8 cellular contexts compared by ENCODE assay signal in the genomic region with DNA sequence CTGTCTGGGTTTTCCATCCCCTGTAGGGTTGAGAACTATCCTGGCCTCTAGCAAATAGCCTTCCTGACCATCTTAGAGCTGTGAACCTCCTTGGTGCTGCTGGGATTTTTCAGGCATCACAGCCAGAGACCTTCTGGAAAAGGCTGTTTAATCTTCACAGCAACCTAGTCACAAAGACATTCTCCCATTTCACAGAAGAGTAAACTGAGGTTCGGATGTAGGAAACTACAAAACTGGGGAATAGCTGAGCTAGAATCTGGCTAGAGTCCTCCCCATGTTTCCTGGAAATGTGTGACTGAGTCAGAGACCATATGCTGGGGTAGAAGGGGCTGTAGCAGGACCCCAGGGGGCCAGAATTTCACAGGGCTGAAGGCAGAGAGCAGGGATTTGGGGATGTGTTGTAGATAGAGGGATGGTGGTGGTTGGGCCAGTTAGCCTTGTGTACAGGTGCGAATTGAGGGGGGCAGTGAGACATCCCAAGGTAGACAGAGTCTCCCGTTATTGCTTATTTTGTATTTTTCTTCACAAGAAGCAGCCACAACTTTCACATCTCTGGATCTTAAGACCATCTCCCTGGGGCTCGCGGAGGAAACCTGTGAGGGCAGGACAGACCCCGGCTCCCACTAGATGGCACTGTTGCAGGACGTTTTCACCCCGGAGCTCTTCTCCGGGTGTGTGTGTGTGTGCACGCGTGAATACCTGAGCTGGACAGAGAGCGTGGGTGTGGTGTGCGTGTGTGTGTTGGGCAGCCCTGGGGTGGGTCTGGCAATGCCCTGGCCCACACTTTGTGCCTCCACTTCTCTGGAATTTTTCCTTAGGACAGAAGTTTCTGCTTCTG.
DNase-seq lines count a peak whose midpoint lies in the region; ATAC-seq and TF ChIP-seq lines count a peak whose summit lies in the region.

No MANE protein-coding gene starts in this region.

- DNase-seq in NCI-H2029 (lab: John Stamatoyannopoulos, UW) (peak; percentile 18), NCI-H2029 treated with DMSO at 0.1 percent for 48 hours (lab: John Stamatoyannopoulos, UW) (no peak), OCI-M1 (lab: John Stamatoyannopoulos, UW) (peak; percentile 80), fibroblast of the conjunctiva (ENCODE audit: low read depth) (peak; percentile 37), neural crest cell (ENCODE audit: low read depth, low spot score) (peak; percentile 65), tibial nerve (ENCODE audit: low spot score in 2 of 2) (peak; percentile 22 to 50)
- DNase-seq in activated T-helper 1 cell treated with anti-CD3 and anti-CD28 coated beads, Interleukin-12 subunit alpha, Interleukin-12 subunit beta, Interleukin-2, Interleukin-4 antibody, amounts not matched to agents 30 ng/mL and 10 ng/mL and 1 ng/mL, durations not matched to agents 14 hours and 24 hours and 36 hours (ENCODE audit: low spot score) = peak; percentile 41

- H3K36me3 ChIP-seq in tibial nerve = no peaks in the 10 kb centered on the region

- peaks cover 2% of the 10 kb centered on the region for H3K27me3 Mint-ChIP-seq in activated T-helper 1 cell treated with anti-CD3 and anti-CD28 coated beads, Interleukin-12 subunit alpha, Interleukin-12 subunit beta, Interleukin-2, Interleukin-4 antibody, amounts not matched to agents 30 ng/mL and 10 ng/mL and 1 ng/mL, durations not matched to agents 14 hours and 24 hours and 36 hours (ENCODE audit: insufficient read depth)
- H3K27me3 Mint-ChIP-seq in neural crest cell (ENCODE audit: low read depth) = peaks cover 42% of the 10 kb centered on the region

- no peak for TF ChIP-seq EP300 in tibial nerve (IDR thresholded peaks at IDR 0.05)

- intact Hi-C loops in activated T-helper 1 cell treated with anti-CD3 and anti-CD28 coated beads, Interleukin-12 subunit alpha, Interleukin-12 subunit beta, Interleukin-2, Interleukin-4 antibody, amounts not matched to agents 30 ng/mL and 10 ng/mL and 1 ng/mL, durations not matched to agents 14 hours and 24 hours and 36 hours (cut with micrococcal nuclease) = no loop called here

- H3K4me1 ChIP-seq in tibial nerve = peaks cover 0 to 5% (median 0%) of the 10 kb centered on the region in 4 donors

- no peaks in the 10 kb centered on the region for H3K36me3 Mint-ChIP-seq in activated T-helper 1 cell treated with anti-CD3 and anti-CD28 coated beads, Interleukin-12 subunit alpha, Interleukin-12 subunit beta, Interleukin-2, Interleukin-4 antibody, amounts not matched to agents 30 ng/mL and 10 ng/mL and 1 ng/mL, durations not matched to agents 14 hours and 24 hours and 36 hours (ENCODE audit: low read depth)
- no peaks in the 10 kb centered on the region for H3K36me3 Mint-ChIP-seq in neural crest cell (ENCODE audit: low read depth)

- peak; percentile 52 for ATAC-seq in HG03521 (IDR thresholded peaks at IDR 0.05; ENCODE audit: unreplicated experiment)

- TF ChIP-seq CTCF in neural crest cell (conservative IDR thresholded peaks at IDR 0.05) = peak; percentile 76
- peak; percentile 51 to 62 (median 57) for TF ChIP-seq CTCF in tibial nerve (IDR thresholded peaks at IDR 0.05)

- TF ChIP-seq POLR2A in tibial nerve (IDR thresholded peaks at IDR 0.05) = no peak

- no peaks in the 10 kb centered on the region for H3K27me3 ChIP-seq in tibial nerve

- no peak overlapping the region for H3K4me3 ChIP-seq in tibial nerve

- 7 to 16% methylated on average over 9 to 13 of the region's 13 CpGs for WGBS in tibial nerve, 2 donors

- no peak overlapping the region for H3K27ac ChIP-seq in tibial nerve

- no peak overlapping the region for H3K4me3 Mint-ChIP-seq in activated T-helper 1 cell treated with anti-CD3 and anti-CD28 coated beads, Interleukin-12 subunit alpha, Interleukin-12 subunit beta, Interleukin-2, Interleukin-4 antibody, amounts not matched to agents 30 ng/mL and 10 ng/mL and 1 ng/mL, durations not matched to agents 14 hours and 24 hours and 36 hours
- no peak overlapping the region for H3K4me3 Mint-ChIP-seq in neural crest cell

- no peaks in the 10 kb centered on the region for H3K9me3 ChIP-seq in tibial nerve

- H3K4me1 Mint-ChIP-seq in activated T-helper 1 cell treated with anti-CD3 and anti-CD28 coated beads, Interleukin-12 subunit alpha, Interleukin-12 subunit beta, Interleukin-2, Interleukin-4 antibody, amounts not matched to agents 30 ng/mL and 10 ng/mL and 1 ng/mL, durations not matched to agents 14 hours and 24 hours and 36 hours (ENCODE audit: low read depth) = peaks cover 9% of the 10 kb centered on the region
- no peaks in the 10 kb centered on the region for H3K4me1 Mint-ChIP-seq in neural crest cell

- no peak overlapping the region for H3K27ac Mint-ChIP-seq in activated T-helper 1 cell treated with anti-CD3 and anti-CD28 coated beads, Interleukin-12 subunit alpha, Interleukin-12 subunit beta, Interleukin-2, Interleukin-4 antibody, amounts not matched to agents 30 ng/mL and 10 ng/mL and 1 ng/mL, durations not matched to agents 14 hours and 24 hours and 36 hours
- H3K27ac Mint-ChIP-seq in neural crest cell (ENCODE audit: unreplicated experiment) = no peak overlapping the region

- no peaks in the 10 kb centered on the region for H3K9me3 Mint-ChIP-seq in activated T-helper 1 cell treated with anti-CD3 and anti-CD28 coated beads, Interleukin-12 subunit alpha, Interleukin-12 subunit beta, Interleukin-2, Interleukin-4 antibody, amounts not matched to agents 30 ng/mL and 10 ng/mL and 1 ng/mL, durations not matched to agents 14 hours and 24 hours and 36 hours
- H3K9me3 Mint-ChIP-seq in neural crest cell = peaks cover 3% of the 10 kb centered on the region
